In genomic region chr3:125055913-125056705, GRCh38 we compare ENCODE assay signal across 8 cellular contexts. TPM values are rescaled to one million over a fixed set of nuclear protein-coding genes. Genes with fewer than 3 reads are reported as not detected.
DNase-seq lines count a peak whose midpoint lies in the region; ATAC-seq and TF ChIP-seq lines count a peak whose summit lies in the region.

HEG1 (minus strand) TSS chr3:125055997; CDS start chr3:125055890, 107 bp downstream.

- TF ChIP-seq CTCF in RWPE2 (IDR thresholded peaks at IDR 0.05; ENCODE audit: poor library complexity, severe bottlenecking): no peak

- H3K4me1 ChIP-seq in RWPE2 (ENCODE audit: insufficient read depth, poor library complexity, severe bottlenecking): peaks cover 53% of the 10 kb centered on the region

- H3K9me3 ChIP-seq in RWPE2 (ENCODE audit: severe bottlenecking): no peaks in the 10 kb centered on the region

- H3K36me3 ChIP-seq in RWPE2 (ENCODE audit: low read depth): peaks cover 3% of the 10 kb centered on the region; the same call in 1 of the 2 replicates

- peak within 1 kb of the TSS; percentile 79 for H3K27ac ChIP-seq in RWPE2 (ENCODE audit: poor library complexity, severe bottlenecking)

- peak; percentile 47 for ATAC-seq in GM19043 (IDR thresholded peaks at IDR 0.05; ENCODE audit: low read depth, unreplicated experiment)
- peak; percentile 61 for ATAC-seq in HG03442 (IDR thresholded peaks at IDR 0.05; ENCODE audit: unreplicated experiment)
- ATAC-seq in RWPE2 (ENCODE audit: low read depth): peak; percentile 47

- H3K27me3 ChIP-seq in RWPE2 (ENCODE audit: insufficient read depth, poor library complexity, severe bottlenecking): no peaks in the 10 kb centered on the region

- DNase-seq in AG20443 (ENCODE audit: low spot score) (peak; percentile 96), RWPE2 (ENCODE audit: low spot score) (peak; percentile 77), germinal center (ENCODE audit: low spot score) (peak; percentile 89), occipital lobe (lab: John Stamatoyannopoulos, UW) (peak; percentile 62), superior temporal gyrus (ENCODE audit: extremely low spot score) (peak; percentile 74)
- peak; percentile 77 for DNase-seq in activated naive CD4-positive, alpha-beta T cell treated with Interleukin-2 at 50 U/mL for 16 hours

- peak within 1 kb of the TSS; percentile 86 for H3K4me3 ChIP-seq in RWPE2 (ENCODE audit: severe bottlenecking)

RNA-seq across cellular contexts. Expression of gene HEG1, which starts in this region (rescaled TPM):
- total RNA-seq in occipital lobe: 6.6 TPM

Comparison
In these comparisons a context has a peak if more than half of its experiments do, and no peak if none do; other contexts are left out.
1. Peak in every context shown above with its lines: DNase-seq, ATAC-seq, H3K4me3 ChIP-seq and H3K27ac ChIP-seq.